17 cellular contexts compared by ENCODE assay signal in genomic region chr9:109857337-109857736, GRCh38.
A peak's percentile ranks its signal among the peaks of the same experiment; 100 is the strongest.
DNase-seq lines count a peak whose midpoint lies in the region; ATAC-seq and TF ChIP-seq lines count a peak whose summit lies in the region.
"Had no signal": no experiment of that assay in that cellular context is flagged by ENCODE, and none has a peak within 500 bp of the region (broad histone marks: within the 10 kb centered on the region; RNA-seq: fewer than 3 reads in every experiment).

No MANE protein-coding gene starts in this region.

- ATAC-seq in Right ventricle myocardium superior (ENCODE audit: poor library complexity) (no peak), lower lobe of right lung (no peak), upper lobe of left lung (ENCODE audit: low FRiP score in 2 of 2) (no peak), GM18502 (IDR thresholded peaks at IDR 0.05; ENCODE audit: poor library complexity, unreplicated experiment) (no peak), HG02870 (IDR thresholded peaks at IDR 0.05; ENCODE audit: unreplicated experiment) (no peak)
- ATAC-seq: A549; activated naive CD4-positive, alpha-beta T cell treated with anti-CD3 and anti-CD28 coated beads, Interleukin-2, amount 50 U/mL, for 72 hours; activated T-cell treated with anti-CD3 and anti-CD28 coated beads, Interleukin-2, amount 50 U/mL, for 72 hours; K562 had no signal

- intact Hi-C loops in Right ventricle myocardium superior (cut with DNase I): no loop called here
- intact Hi-C loops in lower lobe of right lung (cut with DNase I): no loop called here

- no peaks in the 10 kb centered on the region for H3K27me3 ChIP-seq in cardiac muscle cell
- H3K27me3 ChIP-seq in lower lobe of right lung (ENCODE audit: low read depth): no peaks in the 10 kb centered on the region
- H3K27me3 ChIP-seq in upper lobe of left lung: no peaks in the 10 kb centered on the region
- H3K27me3 ChIP-seq: brain microvascular endothelial cell, SJSA1 had no signal

- peak overlapping the region; percentile 89 for H3K27ac ChIP-seq in cardiac muscle cell
- peak overlapping the region; percentile 90 for H3K27ac ChIP-seq in caudate nucleus (ENCODE audit: low read depth, low read length)
- peak overlapping the region; percentile 69 for H3K27ac ChIP-seq in lower lobe of right lung
- H3K27ac ChIP-seq in upper lobe of left lung: peak overlapping the region; percentile 20 to 71 (median 46)
- H3K27ac ChIP-seq: A549, brain microvascular endothelial cell, SJSA1 had no signal

- H3K36me3 ChIP-seq in cardiac muscle cell: no peaks in the 10 kb centered on the region
- H3K36me3 ChIP-seq in lower lobe of right lung: no peaks in the 10 kb centered on the region
- H3K36me3 ChIP-seq in upper lobe of left lung: no peaks in the 10 kb centered on the region
- H3K36me3 ChIP-seq: brain microvascular endothelial cell, SJSA1 had no signal

- DNase-seq in cardiac muscle cell (ENCODE audit: low read depth in 1 of 2, low spot score in 1 of 2) (no peak), Right ventricle myocardium superior (no peak), caudate nucleus (lab: John Stamatoyannopoulos, UW) (no peak), lower lobe of right lung (no peak), upper lobe of left lung (no peak), SIG-M5 (lab: John Stamatoyannopoulos, UW) (no peak)
- DNase-seq: activated T-cell treated with anti-CD3 and anti-CD28 coated beads, Interleukin-2, amount 50 U/mL, for 72 hours; CD4-positive, alpha-beta T cell; NCI-H2081; NCI-H524 had no signal

- TF ChIP-seq POLR2A in upper lobe of left lung (IDR thresholded peaks at IDR 0.05): no peak

- no peaks in the 10 kb centered on the region for H3K9me3 ChIP-seq in cardiac muscle cell (ENCODE audit: low read depth)
- no peaks in the 10 kb centered on the region for H3K9me3 ChIP-seq in lower lobe of right lung
- H3K9me3 ChIP-seq in upper lobe of left lung: no peaks in the 10 kb centered on the region
- H3K9me3 ChIP-seq: A549, SJSA1 had no signal

- WGBS in upper lobe of left lung, 2 donors: 46 to 72% methylated on average over 1 of the region's 1 CpG

- peaks cover 47% of the 10 kb centered on the region for H3K4me1 ChIP-seq in cardiac muscle cell (ENCODE audit: low read depth)
- H3K4me1 ChIP-seq in lower lobe of right lung: peaks cover 5% of the 10 kb centered on the region
- H3K4me1 ChIP-seq in upper lobe of left lung: peaks cover 0 to 4% (median 0%) of the 10 kb centered on the region in 4 donors
- H3K4me1 ChIP-seq: A549 had no signal

- no peak for TF ChIP-seq CTCF in cardiac muscle cell (IDR thresholded peaks at IDR 0.05; ENCODE audit: low read depth, low read length)
- TF ChIP-seq CTCF in lower lobe of right lung (IDR thresholded peaks at IDR 0.05): no peak
- TF ChIP-seq CTCF in upper lobe of left lung (IDR thresholded peaks at IDR 0.05): no peak

- no peak overlapping the region for H3K4me3 ChIP-seq in cardiac muscle cell
- no peak overlapping the region for H3K4me3 ChIP-seq in lower lobe of right lung
- H3K4me3 ChIP-seq in upper lobe of left lung: no peak overlapping the region
- H3K4me3 ChIP-seq: A549, K562, SJSA1 had no signal

- no peak for TF ChIP-seq EP300 in upper lobe of left lung (IDR thresholded peaks at IDR 0.05)
